ENCODE assay signal across 13 cellular contexts in genomic region chr19:4598712-4599111, GRCh38. TPM values are rescaled to one million over a fixed set of nuclear protein-coding genes. Genes with fewer than 3 reads are reported as not detected.
DNase-seq lines count a peak whose midpoint lies in the region; ATAC-seq and TF ChIP-seq lines count a peak whose summit lies in the region.
"Had no signal": no experiment of that assay in that cellular context is flagged by ENCODE, and none has a peak within 500 bp of the region (broad histone marks: within the 10 kb centered on the region; RNA-seq: fewer than 3 reads in every experiment).

No MANE protein-coding gene starts in this region.

- peak overlapping the region; percentile 68; the same call in 1 of the 2 replicates for H3K4me2 ChIP-seq in OCI-LY1 (ENCODE audit: low read length)

- no peak for TF ChIP-seq CTCF in OCI-LY1 (IDR thresholded peaks at IDR 0.05; ENCODE audit: low read length)

- no peak overlapping the region for H2AFZ ChIP-seq in OCI-LY1 (ENCODE audit: low read length)

- H3K4me1 Mint-ChIP-seq in activated naive CD8-positive, alpha-beta T cell (ENCODE audit: low read depth), result peaks cover 8% of the 10 kb centered on the region
- H3K4me1 Mint-ChIP-seq in activated naive CD8-positive, alpha-beta T cell treated with anti-CD3 and anti-CD28 coated beads for 36 hours, result peaks cover 3% of the 10 kb centered on the region
- H3K4me1 Mint-ChIP-seq in stimulated activated effector memory CD8-positive, alpha-beta T cell treated with anti-CD3 and anti-CD28 coated beads, Interleukin-12 subunit alpha, Interleukin-12 subunit beta, amount 100 ng/mL, for 72 hours, result peaks cover 6% of the 10 kb centered on the region

- H3K27me3 ChIP-seq in OCI-LY1 (ENCODE audit: insufficient read depth, low read length) (peaks cover 4% of the 10 kb centered on the region; the same call in 1 of the 2 replicates), iPS-18a (ENCODE audit: control insufficient read depth, insufficient read depth, low read length) (peaks cover 22% of the 10 kb centered on the region)

- H3K9me3 Mint-ChIP-seq in activated naive CD8-positive, alpha-beta T cell (ENCODE audit: low read depth), result no peaks in the 10 kb centered on the region
- no peaks in the 10 kb centered on the region for H3K9me3 Mint-ChIP-seq in activated naive CD8-positive, alpha-beta T cell treated with anti-CD3 and anti-CD28 coated beads for 36 hours
- H3K9me3 Mint-ChIP-seq in stimulated activated effector memory CD8-positive, alpha-beta T cell treated with anti-CD3 and anti-CD28 coated beads, Interleukin-12 subunit alpha, Interleukin-12 subunit beta, amount 100 ng/mL, for 72 hours, result no peaks in the 10 kb centered on the region

- no peak overlapping the region for H3K4me3 ChIP-seq in OCI-LY1 (ENCODE audit: low read depth, low read length, poor library complexity, severe bottlenecking)
- peak overlapping the region; percentile 63 for H3K4me3 ChIP-seq in iPS-18a (ENCODE audit: low read length)
- H3K4me3 ChIP-seq: left lung had no signal

- H3K79me2 ChIP-seq in OCI-LY1 (ENCODE audit: insufficient read depth, low read length), result no peaks in the 10 kb centered on the region

- H3K36me3 ChIP-seq in OCI-LY1 (ENCODE audit: insufficient read depth, low read length) (no peaks in the 10 kb centered on the region), iPS-18a (ENCODE audit: control insufficient read depth, low read depth, low read length) (no peaks in the 10 kb centered on the region)
- H3K36me3 ChIP-seq: left lung, neutrophil, stomach had no signal

- no peak for ATAC-seq in stimulated activated effector memory CD8-positive, alpha-beta T cell treated with anti-CD3 and anti-CD28 coated beads, Interleukin-12 subunit alpha, Interleukin-12 subunit beta, amount 100 ng/mL, for 72 hours
- ATAC-seq in HG02885 (IDR thresholded peaks at IDR 0.05; ENCODE audit: poor library complexity, unreplicated experiment), result no peak

- H3K9me3 ChIP-seq in OCI-LY1 (ENCODE audit: low read length) (no peaks in the 10 kb centered on the region), iPS-18a (ENCODE audit: control insufficient read depth, low read depth, low read length) (no peaks in the 10 kb centered on the region)
- H3K9me3 ChIP-seq: left lung, neutrophil, stomach had no signal

- H3K9ac ChIP-seq in OCI-LY1 (ENCODE audit: low read length), result no peak overlapping the region
- H3K9ac ChIP-seq in iPS-18a (ENCODE audit: low read length), result no peak overlapping the region

- H4K20me1 ChIP-seq in OCI-LY1 (ENCODE audit: insufficient read depth, low read length), result no peaks in the 10 kb centered on the region

- no peak overlapping the region for H3K27ac Mint-ChIP-seq in activated naive CD8-positive, alpha-beta T cell
- no peak overlapping the region for H3K27ac Mint-ChIP-seq in activated naive CD8-positive, alpha-beta T cell treated with anti-CD3 and anti-CD28 coated beads for 36 hours
- no peak overlapping the region for H3K27ac Mint-ChIP-seq in stimulated activated effector memory CD8-positive, alpha-beta T cell treated with anti-CD3 and anti-CD28 coated beads, Interleukin-12 subunit alpha, Interleukin-12 subunit beta, amount 100 ng/mL, for 72 hours

- no peaks in the 10 kb centered on the region for H3K9me2 ChIP-seq in OCI-LY1 (ENCODE audit: low read depth, low read length)

- H3K27me3 Mint-ChIP-seq in activated naive CD8-positive, alpha-beta T cell, result peaks cover 13% of the 10 kb centered on the region
- H3K27me3 Mint-ChIP-seq in activated naive CD8-positive, alpha-beta T cell treated with anti-CD3 and anti-CD28 coated beads for 36 hours, result peaks cover 52% of the 10 kb centered on the region

- no peak for DNase-seq in activated naive CD8-positive, alpha-beta T cell treated with anti-CD3 and anti-CD28 coated beads for 36 hours
- no peak for DNase-seq in stimulated activated effector memory CD8-positive, alpha-beta T cell treated with anti-CD3 and anti-CD28 coated beads, Interleukin-12 subunit alpha, Interleukin-12 subunit beta, amount 100 ng/mL, for 72 hours (ENCODE audit: low spot score in 2 of 2)
- no peak for DNase-seq in HuH-7.5 (ENCODE audit: low spot score)
- no peak for DNase-seq in NCI-H1436 treated with DMSO at 0.1 percent for 48 hours (lab: John Stamatoyannopoulos, UW)
- DNase-seq: left lung, NCI-H1092 treated with DMSO at 0.1 percent for 48 hours, stomach had no signal

- no peaks in the 10 kb centered on the region for H3K36me3 Mint-ChIP-seq in activated naive CD8-positive, alpha-beta T cell
- H3K36me3 Mint-ChIP-seq in activated naive CD8-positive, alpha-beta T cell treated with anti-CD3 and anti-CD28 coated beads for 36 hours, result no peaks in the 10 kb centered on the region
- H3K36me3 Mint-ChIP-seq in stimulated activated effector memory CD8-positive, alpha-beta T cell treated with anti-CD3 and anti-CD28 coated beads, Interleukin-12 subunit alpha, Interleukin-12 subunit beta, amount 100 ng/mL, for 72 hours, result no peaks in the 10 kb centered on the region

- H3K27ac ChIP-seq in OCI-LY1 (ENCODE audit: low read depth, low read length, poor library complexity, severe bottlenecking) (no peak overlapping the region), iPS-18a (ENCODE audit: low read length) (no peak overlapping the region)
- H3K27ac ChIP-seq: left lung, neutrophil, stomach had no signal

- H3F3A ChIP-seq in OCI-LY1 (ENCODE audit: insufficient read depth, low read length), result no peaks in the 10 kb centered on the region

- H3K4me1 ChIP-seq in OCI-LY1 (ENCODE audit: insufficient read depth, low read length, severe bottlenecking), result peaks cover 6% of the 10 kb centered on the region
- peaks cover 4% of the 10 kb centered on the region for H3K4me1 ChIP-seq in iPS-18a (ENCODE audit: control insufficient read depth, low read depth, low read length)

- H3K4me3 Mint-ChIP-seq in activated naive CD8-positive, alpha-beta T cell, result peak overlapping the region; percentile 63
- H3K4me3 Mint-ChIP-seq in activated naive CD8-positive, alpha-beta T cell treated with anti-CD3 and anti-CD28 coated beads for 36 hours, result no peak overlapping the region
- peak overlapping the region; percentile 40 for H3K4me3 Mint-ChIP-seq in stimulated activated effector memory CD8-positive, alpha-beta T cell treated with anti-CD3 and anti-CD28 coated beads, Interleukin-12 subunit alpha, Interleukin-12 subunit beta, amount 100 ng/mL, for 72 hours

RNA-seq across cellular contexts. Expression of gene SEMA6B, which starts 39.2 kb away (rescaled TPM):
- total RNA-seq in activated naive CD8-positive, alpha-beta T cell treated with anti-CD3 and anti-CD28 coated beads for 36 hours, result not detected

RNA-seq across cellular contexts. Expression of gene TNFAIP8L1, which starts 40.6 kb away (rescaled TPM):
- total RNA-seq in activated naive CD8-positive, alpha-beta T cell treated with anti-CD3 and anti-CD28 coated beads for 36 hours, result 10 to 100 TPM; 10.7 to 11.3 TPM

RNA-seq across cellular contexts. Expression of gene LRG1, which starts 58.9 kb away (rescaled TPM):
- total RNA-seq in activated naive CD8-positive, alpha-beta T cell treated with anti-CD3 and anti-CD28 coated beads for 36 hours, result under 1 TPM; 0.19 to 0.38 TPM
- total RNA-seq: chondrocyte had no signal
